In the genomic region with DNA sequence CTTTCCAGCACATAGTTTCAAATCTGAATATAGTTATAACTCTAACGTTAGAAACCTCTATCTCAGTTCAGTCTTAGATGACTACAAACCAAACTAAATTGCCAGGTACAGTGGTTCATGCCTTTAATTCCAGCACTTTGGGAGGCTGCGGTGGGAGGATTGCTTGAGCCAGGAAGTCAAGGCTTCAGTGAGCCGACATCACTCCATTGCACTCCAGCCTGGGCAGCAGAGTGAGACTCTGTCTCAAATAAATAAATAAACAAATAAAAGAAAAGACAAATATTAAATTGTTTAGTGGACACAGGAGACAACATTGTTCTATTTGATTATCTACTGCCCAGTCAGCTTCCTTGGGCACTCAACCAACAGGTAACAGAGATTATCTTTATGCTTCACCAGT, we compare ENCODE assay signal across 23 cellular contexts. TPM values are rescaled to one million over a fixed set of nuclear protein-coding genes. Genes with fewer than 3 reads are reported as not detected.
DNase-seq lines count a peak whose midpoint lies in the region; ATAC-seq and TF ChIP-seq lines count a peak whose summit lies in the region.
"Had no signal": no experiment of that assay in that cellular context is flagged by ENCODE, and none has a peak within 500 bp of the region (broad histone marks: within the 10 kb centered on the region; RNA-seq: fewer than 3 reads in every experiment).

No MANE protein-coding gene starts in this region.

- H2AFZ ChIP-seq in OCI-LY3 (ENCODE audit: low read depth, low read length), result no peak overlapping the region

- peak overlapping the region; percentile 94; the same call in 1 of the 2 replicates for H3K9ac ChIP-seq in OCI-LY3 (ENCODE audit: low read length)

- in situ Hi-C loops in Caki2 (cut with HindIII; ENCODE audit: low pct_unique_long_range_greater_than_20kb, low sequenced_read_pairs), result no loop called here

- peaks cover 82% of the 10 kb centered on the region for H3K4me1 ChIP-seq in OCI-LY3 (ENCODE audit: low read length)
- no peaks in the 10 kb centered on the region for H3K4me1 ChIP-seq in upper lobe of right lung
- H3K4me1 ChIP-seq: body of pancreas had no signal

- CTCF ChIA-PET in RWPE1 (lab: Yijun Ruan, JAX), result no interaction called here

- H3K27me3 ChIP-seq in OCI-LY3 (ENCODE audit: low read depth, low read length) (no peaks in the 10 kb centered on the region), upper lobe of right lung (no peaks in the 10 kb centered on the region)
- H3K27me3 ChIP-seq: body of pancreas, right atrium auricular region, thyroid gland had no signal

- POLR2A ChIA-PET in RWPE1 (lab: Yijun Ruan, JAX; ENCODE audit: low non-redundant PET), result no interaction called here

- intact Hi-C loops in upper lobe of right lung (cut with DNase I), result no loop called here

- ATAC-seq in upper lobe of right lung, result no peak
- no peak for ATAC-seq in HG03520 (IDR thresholded peaks at IDR 0.05; ENCODE audit: unreplicated experiment)
- ATAC-seq: body of pancreas; esophagus mucosa; left cardiac atrium; stimulated activated naive CD8-positive, alpha-beta T cell treated with anti-CD3 and anti-CD28 coated beads, Interleukin-15, Interleukin-2, amounts not matched to agents 100 U/mL and 50 U/mL, for 24 hours had no signal

- no peaks in the 10 kb centered on the region for H3K9me3 ChIP-seq in OCI-LY3 (ENCODE audit: insufficient read depth, low read length)
- no peaks in the 10 kb centered on the region for H3K9me3 ChIP-seq in upper lobe of right lung
- H3K9me3 ChIP-seq: body of pancreas, right atrium auricular region, thyroid gland had no signal

- no peak for TF ChIP-seq CTCF in OCI-LY3 (IDR thresholded peaks at IDR 0.05; ENCODE audit: low read depth, low read length)
- no peak for TF ChIP-seq CTCF in coronary artery (IDR thresholded peaks at IDR 0.05)
- no peak for TF ChIP-seq CTCF in retinal pigment epithelial cell (conservative IDR thresholded peaks at IDR 0.05; ENCODE audit: low read depth, low read length)
- TF ChIP-seq CTCF in upper lobe of right lung (IDR thresholded peaks at IDR 0.05), result no peak
- TF ChIP-seq CTCF in RWPE1 (conservative IDR thresholded peaks at IDR 0.05; ENCODE audit: low read depth), result no peak

- no peaks in the 10 kb centered on the region for H4K20me1 ChIP-seq in OCI-LY3 (ENCODE audit: insufficient read depth, low read length)

- peak overlapping the region; percentile 94 for H3K4me2 ChIP-seq in OCI-LY3 (ENCODE audit: low read length)

- no peaks in the 10 kb centered on the region for H3K36me3 ChIP-seq in OCI-LY3 (replicated peaks; ENCODE audit: low read depth, low read length)
- H3K36me3 ChIP-seq in upper lobe of right lung, result no peaks in the 10 kb centered on the region
- H3K36me3 ChIP-seq: right atrium auricular region, thyroid gland had no signal

- DNase-seq in Caki2 (ENCODE audit: low read depth), result peak; percentile 58
- DNase-seq in coronary artery (ENCODE audit: low spot score), result no peak
- DNase-seq in retinal pigment epithelial cell (ENCODE audit: low read depth), result no peak
- no peak for DNase-seq in upper lobe of right lung
- no peak for DNase-seq in RWPE1 (ENCODE audit: low spot score)
- DNase-seq in iPS-NIHi11 (ENCODE audit: low spot score), result no peak
- DNase-seq: activated CD4-positive, alpha-beta T cell treated with anti-CD3 and anti-CD28 coated beads, Interleukin-2, amount 50 U/mL, for 1 hour; body of pancreas; DMS153; effector CD4-positive, alpha-beta T cell; GDM1; Karpas-422; left cardiac atrium; mesendoderm; naive B cell; NCI-H1930; stimulated activated CD4-positive, alpha-beta T cell treated with anti-CD3 and anti-CD28 coated beads, Interleukin-4, amount 100 ng/mL, for 24 hours; stimulated activated naive CD8-positive, alpha-beta T cell treated with anti-CD3 and anti-CD28 coated beads, Interleukin-15, Interleukin-2, amounts not matched to agents 100 U/mL and 50 U/mL, for 24 hours; thyroid gland had no signal

- H3K27ac ChIP-seq in OCI-LY3 (ENCODE audit: low read length), result peak overlapping the region; percentile 98
- peak overlapping the region; percentile 10 to 15 for H3K27ac ChIP-seq in coronary artery
- no peak overlapping the region for H3K27ac ChIP-seq in upper lobe of right lung
- no peak overlapping the region for H3K27ac ChIP-seq in RWPE1
- H3K27ac ChIP-seq: body of pancreas, right atrium auricular region, thyroid gland had no signal

- H3K4me3 ChIP-seq in OCI-LY3 (ENCODE audit: low read length), result no peak overlapping the region
- H3K4me3 ChIP-seq in coronary artery, result no peak overlapping the region
- H3K4me3 ChIP-seq in retinal pigment epithelial cell (ENCODE audit: low read length), result peak overlapping the region; percentile 61
- H3K4me3 ChIP-seq in upper lobe of right lung, result no peak overlapping the region
- H3K4me3 ChIP-seq: body of pancreas, right atrium auricular region, thyroid gland had no signal

- peaks cover 17% of the 10 kb centered on the region for H3K79me2 ChIP-seq in OCI-LY3 (ENCODE audit: low read length)

RNA-seq across cellular contexts. Expression of gene HDAC9, which starts 15.8 kb away (rescaled TPM):
- 19.5 and 21.5 TPM in 2 replicates for total RNA-seq in Caki2 (2014; rRNA removed; shearing (Covaris generic); ENCODE audit: low replicate concordance)
- 52.4 TPM for total RNA-seq in upper lobe of right lung

Comparison
In these comparisons a context has a peak if more than half of its experiments do, and no peak if none do; other contexts are left out.
1. H3K27ac ChIP-seq: peak in OCI-LY3 (single experiment) and coronary artery (2 of 2); none in upper lobe of right lung (single experiment) and RWPE1 (single experiment).